ENCODE assay signal across 29 cellular contexts in genomic region chr11:121754603-121755002, GRCh38.
DNase-seq lines count a peak whose midpoint lies in the region; ATAC-seq and TF ChIP-seq lines count a peak whose summit lies in the region.
"Had no signal": no experiment of that assay in that cellular context is flagged by ENCODE, and none has a peak within 500 bp of the region (broad histone marks: within the 10 kb centered on the region; RNA-seq: fewer than 3 reads in every experiment).

No MANE protein-coding gene starts in this region.

- H3K4me3 Mint-ChIP-seq in CD4-positive, alpha-beta memory T cell = no peak overlapping the region
- no peak overlapping the region for H3K4me3 Mint-ChIP-seq in WTC11
- H3K4me3 Mint-ChIP-seq: activated CD4-positive, alpha-beta T cell treated with anti-CD3 and anti-CD28 coated beads for 36 hours; activated T-cell treated with anti-CD3 and anti-CD28 coated beads, Interleukin-2, amount 50 U/mL, for 24 hours; dendritic cell treated with granulocyte-macrophage colony-stimulating factor and Interleukin-4, amounts not matched to agents 40 ng/mL and 50 ng/mL, for 4 days; neural crest cell; stimulated activated effector memory CD8-positive, alpha-beta T cell treated with anti-CD3 and anti-CD28 coated beads, Interleukin-12 subunit alpha, Interleukin-12 subunit beta, amount 100 ng/mL, for 72 hours; T-helper 1 cell treated with Interleukin-12 subunit alpha and Interleukin-12 subunit beta and Interleukin-4 antibody, amounts not matched to agents 30 μg/mL and 1 μg/mL, for 36 hours had no signal

- CTCF ChIA-PET in CD4-positive, alpha-beta memory T cell (lab: Charles Lee; ENCODE audit: partially characterized antibody) = no interaction called here
- CTCF ChIA-PET in WTC11 (lab: Charles Lee) = interaction anchor here (1.6 kb wide), 1 partner anchor 349 kb away, joined by 3 read pairs; no protein-coding TSS in a partner anchor

- no peak overlapping the region for H3K27ac ChIP-seq in CD4-positive, alpha-beta memory T cell (ENCODE audit: low read depth, low read length)
- H3K27ac ChIP-seq: cardiac muscle cell, HL-60, left lung, suprapubic skin had no signal

- H3K36me3 Mint-ChIP-seq in CD4-positive, alpha-beta memory T cell = peaks cover 2 to 10% of the 10 kb centered on the region in 2 donors
- H3K36me3 Mint-ChIP-seq in WTC11 = no peaks in the 10 kb centered on the region
- H3K36me3 Mint-ChIP-seq: stimulated activated effector memory CD8-positive, alpha-beta T cell treated with anti-CD3 and anti-CD28 coated beads, Interleukin-12 subunit alpha, Interleukin-12 subunit beta, amount 100 ng/mL, for 72 hours had no signal

- peak; percentile 97 for ATAC-seq in sciatic nerve
- ATAC-seq in WTC11 = no peak
- ATAC-seq: activated CD4-positive, alpha-beta T cell treated with anti-CD3 and anti-CD28 coated beads for 36 hours; left lung; stimulated activated effector memory CD8-positive, alpha-beta T cell treated with anti-CD3 and anti-CD28 coated beads, Interleukin-12 subunit alpha, Interleukin-12 subunit beta, amount 100 ng/mL, for 72 hours had no signal

- no peak for TF ChIP-seq CTCF in WTC11 (IDR thresholded peaks at IDR 0.05)

- H3K9me3 ChIP-seq in CD4-positive, alpha-beta memory T cell (ENCODE audit: control insufficient read depth in 1 of 2, low read length in 2 of 2) = no peaks in the 10 kb centered on the region
- H3K9me3 ChIP-seq: HAP-1, left lung, suprapubic skin had no signal

- H3K27me3 ChIP-seq in CD4-positive, alpha-beta memory T cell (ENCODE audit: insufficient read depth, low read length) = no peaks in the 10 kb centered on the region
- H3K27me3 ChIP-seq: cardiac muscle cell, left lung, suprapubic skin had no signal

- H3K9me3 Mint-ChIP-seq in CD4-positive, alpha-beta memory T cell = peaks cover 0 to 8% (median 4%) of the 10 kb centered on the region in 8 donors
- 0 out of 2 replicates have a peak, but pooled peaks cover 3% of the 10 kb centered on the region for H3K9me3 Mint-ChIP-seq in WTC11
- H3K9me3 Mint-ChIP-seq: activated T-cell treated with anti-CD3 and anti-CD28 coated beads, Interleukin-2, amount 50 U/mL, for 24 hours; dendritic cell treated with granulocyte-macrophage colony-stimulating factor and Interleukin-4, amounts not matched to agents 40 ng/mL and 50 ng/mL, for 4 days; neural crest cell; stimulated activated effector memory CD8-positive, alpha-beta T cell treated with anti-CD3 and anti-CD28 coated beads, Interleukin-12 subunit alpha, Interleukin-12 subunit beta, amount 100 ng/mL, for 72 hours; T-helper 1 cell treated with Interleukin-12 subunit alpha and Interleukin-12 subunit beta and Interleukin-4 antibody, amounts not matched to agents 30 μg/mL and 1 μg/mL, for 36 hours had no signal

- no peaks in the 10 kb centered on the region for H3K36me3 ChIP-seq in CD4-positive, alpha-beta memory T cell (ENCODE audit: insufficient read depth, low read length)
- H3K36me3 ChIP-seq: cardiac muscle cell, HAP-1, left lung, suprapubic skin had no signal

- POLR2A ChIA-PET in CD4-positive, alpha-beta memory T cell (lab: Charles Lee; ENCODE audit: partially characterized antibody) = no interaction called here
- POLR2A ChIA-PET in WTC11 (lab: Charles Lee) = no interaction called here

- H3K27ac Mint-ChIP-seq in CD4-positive, alpha-beta memory T cell = no peak overlapping the region
- no peak overlapping the region for H3K27ac Mint-ChIP-seq in WTC11
- H3K27ac Mint-ChIP-seq: activated CD4-positive, alpha-beta T cell treated with anti-CD3 and anti-CD28 coated beads for 36 hours; activated T-cell treated with anti-CD3 and anti-CD28 coated beads, Interleukin-2, amount 50 U/mL, for 24 hours; dendritic cell treated with granulocyte-macrophage colony-stimulating factor and Interleukin-4, amounts not matched to agents 40 ng/mL and 50 ng/mL, for 4 days; progenitor cell of endocrine pancreas; stimulated activated effector memory CD8-positive, alpha-beta T cell treated with anti-CD3 and anti-CD28 coated beads, Interleukin-12 subunit alpha, Interleukin-12 subunit beta, amount 100 ng/mL, for 72 hours; T-helper 1 cell treated with Interleukin-12 subunit alpha and Interleukin-12 subunit beta and Interleukin-4 antibody, amounts not matched to agents 30 μg/mL and 1 μg/mL, for 36 hours had no signal

- DNase-seq in GM04503 (ENCODE audit: low read depth) (peak; percentile 15), astrocyte of the hippocampus (ENCODE audit: low read depth, low spot score) (peak; percentile 28), iris pigment epithelial cell (ENCODE audit: low read depth) (peak; percentile 61), sciatic nerve (ENCODE audit: low spot score) (peak; percentile 74), WTC11 (ENCODE audit: low spot score) (no peak)
- DNase-seq in CD4-positive, alpha-beta memory T cell = no peak
- DNase-seq in stimulated activated CD4-positive, alpha-beta T cell treated with anti-CD3 and anti-CD28 coated beads, Interleukin-4, amount 100 ng/mL, for 1 hour = no peak
- no peak for DNase-seq in activated CD8-positive, alpha-beta memory T cell treated with anti-CD3 and anti-CD28 coated beads, Interleukin-2, amount 50 U/mL, for 48 hours
- DNase-seq: ACHN; activated CD4-positive, alpha-beta T cell treated with anti-CD3 and anti-CD28 coated beads for 36 hours; activated CD8-positive, alpha-beta memory T cell treated with anti-CD3 and anti-CD28 coated beads for 24 hours; activated T-cell treated with anti-CD3 and anti-CD28 coated beads, Interleukin-2, amount 50 U/mL, for 24 hours; C1 segment of cervical spinal cord; DND-41; Kasumi-1; left lung; midbrain; NCI-H2029; NCI-H69 had no signal

- H3K4me3 ChIP-seq in CD4-positive, alpha-beta memory T cell (ENCODE audit: low read length in 2 of 2) = no peak overlapping the region
- H3K4me3 ChIP-seq: cardiac muscle cell, HAP-1, left lung, smooth muscle cell, suprapubic skin had no signal

- H3K4me1 Mint-ChIP-seq in CD4-positive, alpha-beta memory T cell = no peaks in the 10 kb centered on the region
- H3K4me1 Mint-ChIP-seq in WTC11 = peaks cover 27% of the 10 kb centered on the region
- H3K4me1 Mint-ChIP-seq: activated CD4-positive, alpha-beta T cell treated with anti-CD3 and anti-CD28 coated beads for 36 hours; stimulated activated effector memory CD8-positive, alpha-beta T cell treated with anti-CD3 and anti-CD28 coated beads, Interleukin-12 subunit alpha, Interleukin-12 subunit beta, amount 100 ng/mL, for 72 hours had no signal

- intact Hi-C loops in sciatic nerve (cut with DNase I) = no loop called here
- intact Hi-C loops in CD4-positive, alpha-beta memory T cell (cut with micrococcal nuclease) = no loop called here

- no peaks in the 10 kb centered on the region for H3K4me1 ChIP-seq in CD4-positive, alpha-beta memory T cell (ENCODE audit: insufficient read depth, low read length)
- H3K4me1 ChIP-seq: left lung, suprapubic skin had no signal

- H3K27me3 Mint-ChIP-seq in CD4-positive, alpha-beta memory T cell = no peaks in the 10 kb centered on the region
- no peaks in the 10 kb centered on the region for H3K27me3 Mint-ChIP-seq in WTC11 (ENCODE audit: low read depth)
- H3K27me3 Mint-ChIP-seq: activated T-cell treated with anti-CD3 and anti-CD28 coated beads, Interleukin-2, amount 50 U/mL, for 24 hours; dendritic cell treated with granulocyte-macrophage colony-stimulating factor and Interleukin-4, amounts not matched to agents 40 ng/mL and 50 ng/mL, for 4 days; progenitor cell of endocrine pancreas had no signal

TF ChIP-seq in WTC11, 78 proteins besides CTCF, POLR2A, EP300 and RAD21:
- TF ChIP-seq CREB1 (CRISPR knock-in tag; IDR thresholded peaks at IDR 0.05) (no peak), ATF2 (CRISPR knock-in tag; IDR thresholded peaks at IDR 0.05; ENCODE audit: borderline replicate concordance, low read depth) (no peak), ZMAT4 (CRISPR knock-in tag; IDR thresholded peaks at IDR 0.05) (no peak)

Comparison
In these comparisons a context has a peak if more than half of its experiments do, and no peak if none do; other contexts are left out.
1. DNase-seq: peak in GM04503 (single experiment), astrocyte of the hippocampus (single experiment), iris pigment epithelial cell (single experiment) and sciatic nerve (single experiment); none in CD4-positive, alpha-beta memory T cell (0 of 5), WTC11 (single experiment), stimulated activated CD4-positive, alpha-beta T cell treated with anti-CD3 and anti-CD28 coated beads, Interleukin-4, amount 100 ng/mL, for 1 hour (single experiment) and activated CD8-positive, alpha-beta memory T cell treated with anti-CD3 and anti-CD28 coated beads, Interleukin-2, amount 50 U/mL, for 48 hours (single experiment).